ENCODE assay signal across 8 cellular contexts in genomic region chrX:153969904-153970397, GRCh38. TPM values are rescaled to one million over a fixed set of nuclear protein-coding genes. Genes with fewer than 3 reads are reported as not detected.
DNase-seq lines count a peak whose midpoint lies in the region; ATAC-seq, FAIRE-seq and TF ChIP-seq lines count a peak whose summit lies in the region.

No MANE protein-coding gene starts in this region.

- FAIRE-seq in GM12891 (lab: Jason Lieb, UNC), result peak; percentile 20

- no peak for TF ChIP-seq CTCF in Peyer's patch (IDR thresholded peaks at IDR 0.05)

- H3K4me3 ChIP-seq in Peyer's patch (peak overlapping the region; percentile 70 to 85 (median 79)), ectodermal cell (ENCODE audit: insufficient read depth, low read depth, low read length) (peak overlapping the region; percentile 59)

- H3K27me3 ChIP-seq in Peyer's patch (no peaks in the 10 kb centered on the region), ectodermal cell (ENCODE audit: control insufficient read depth, insufficient read depth, low read length, poor library complexity, severe bottlenecking) (no peaks in the 10 kb centered on the region)

- peaks cover 0 to 57% (median 15%) of the 10 kb centered on the region in 4 donors for H3K4me1 ChIP-seq in Peyer's patch
- peaks cover 21% of the 10 kb centered on the region for H3K4me1 ChIP-seq in ectodermal cell (ENCODE audit: control insufficient read depth, insufficient read depth, low read length)

- H3K27ac Mint-ChIP-seq in naive B cell, result peak overlapping the region in 5 of 6 donors; percentile 86 to 98 (median 95)

- H3K27ac ChIP-seq in Peyer's patch, result peak overlapping the region; percentile 99 to 100 (median 99)
- H3K27ac ChIP-seq in ectodermal cell (ENCODE audit: insufficient read depth, low read depth, low read length, poor library complexity, severe bottlenecking), result no peak overlapping the region

- TF ChIP-seq POLR2A in GM12891 (IDR thresholded peaks at IDR 0.05; ENCODE audit: low read depth, low read length) (no peak), Peyer's patch (IDR thresholded peaks at IDR 0.05) (no peak)

- H3K9me3 ChIP-seq in Peyer's patch (no peaks in the 10 kb centered on the region), ectodermal cell (ENCODE audit: control insufficient read depth, low read length) (no peaks in the 10 kb centered on the region)

- H3K4me3 Mint-ChIP-seq in naive B cell, result peak overlapping the region; percentile 87 to 100 (median 100)

- no peak for ATAC-seq in naive B cell (ENCODE audit: low read depth in 2 of 2)
- ATAC-seq in GM19324 (IDR thresholded peaks at IDR 0.05; ENCODE audit: low FRiP score, unreplicated experiment), result no peak
- ATAC-seq in GM21737 (IDR thresholded peaks at IDR 0.05; ENCODE audit: unreplicated experiment), result no peak
- ATAC-seq in HG03457 (IDR thresholded peaks at IDR 0.05; ENCODE audit: unreplicated experiment), result no peak

- H3K9me3 Mint-ChIP-seq in naive B cell, result no peaks in the 10 kb centered on the region

- H3K4me1 Mint-ChIP-seq in naive B cell, result peaks cover 42 to 69% (median 51%) of the 10 kb centered on the region in 3 donors

- no peaks in the 10 kb centered on the region for H3K27me3 Mint-ChIP-seq in naive B cell

- DNase-seq in GM12891 (ENCODE audit: insufficient read length, low spot score), result no peak
- peak in 1 of 3 donors; percentile 66 for DNase-seq in Peyer's patch
- DNase-seq in naive B cell, result no peak
- no peak for DNase-seq in activated CD4-positive, CD25-positive, alpha-beta regulatory T cell treated with anti-CD3 and anti-CD28 coated beads, Interleukin-2, amount 50 U/mL, for 72 hours

- WGBS in ectodermal cell, 2 experiments, result 1 to 2% methylated on average over 23 to 24 of the region's 28 CpGs

- peaks cover 4 to 7% of the 10 kb centered on the region in 2 donors for H3K36me3 Mint-ChIP-seq in naive B cell

- H3K36me3 ChIP-seq in Peyer's patch (no peaks in the 10 kb centered on the region), ectodermal cell (ENCODE audit: control insufficient read depth, insufficient read depth, low read length) (no peaks in the 10 kb centered on the region)

TF ChIP-seq in GM12891, 5 proteins besides CTCF, POLR2A, EP300 and RAD21:
- no peak for TF ChIP-seq PAX5 (IDR thresholded peaks at IDR 0.05; ENCODE audit: insufficient read depth, low read length, severe bottlenecking)
- TF ChIP-seq POU2F2 (IDR thresholded peaks at IDR 0.05; ENCODE audit: low read depth, low read length), result no peak
- TF ChIP-seq TAF1 (IDR thresholded peaks at IDR 0.05; ENCODE audit: low read depth, low read length), result no peak
- TF ChIP-seq SPI1 (IDR thresholded peaks at IDR 0.05; ENCODE audit: low read depth, low read length), result no peak
- TF ChIP-seq POLR2AphosphoS5 (IDR thresholded peaks at IDR 0.05; ENCODE audit: low read depth, low read length), result no peak

RNA-seq across cellular contexts. Expression of gene HCFC1, which starts 1.7 kb away (rescaled TPM):
- 21.1 TPM for polyA plus RNA-seq in GM12891 (2012; ENCODE audit: low read depth, missing spikeins)
- total RNA-seq in Peyer's patch, result 10 to 100 TPM; 44.1 to 70.6 (median 55.6) TPM
- 85.2 TPM for polyA plus RNA-seq in ectodermal cell (2013, experiment 1 of 4)
- 86.5 TPM for polyA plus RNA-seq in ectodermal cell (2013, experiment 2 of 4)
- 61.4 TPM for polyA plus RNA-seq in ectodermal cell (2013, experiment 3 of 4)
- polyA plus RNA-seq in ectodermal cell (2013, experiment 4 of 4), result 68.1 TPM
- polyA plus RNA-seq in naive B cell (ENCODE audit: low read depth in 6 of 6), result 10 to 100 TPM in 1 of 6 donors, 1 to 10 TPM in 4, under 1 TPM in 1; 0.22 to 14.0 (median 5.8) TPM

RNA-seq across cellular contexts. Expression of gene TMEM187, which starts 2.6 kb away (rescaled TPM):
- polyA plus RNA-seq in GM12891 (2012; ENCODE audit: low read depth, missing spikeins), result 1.6 TPM
- 10 to 100 TPM; 10.7 to 32.6 (median 12.8) TPM for total RNA-seq in Peyer's patch
- polyA plus RNA-seq in ectodermal cell (2013, experiment 1 of 4), result 9.8 TPM
- 7.9 TPM for polyA plus RNA-seq in ectodermal cell (2013, experiment 2 of 4)
- polyA plus RNA-seq in ectodermal cell (2013, experiment 3 of 4), result 6.5 TPM
- polyA plus RNA-seq in ectodermal cell (2013, experiment 4 of 4), result 6.7 TPM
- polyA plus RNA-seq in naive B cell (ENCODE audit: low read depth in 6 of 6), result 10 to 100 TPM in 2 of 6 donors, 1 to 10 TPM in 4; 5.0 to 13.6 (median 8.1) TPM

RNA-seq across cellular contexts. Expression of gene RENBP, which starts 25.5 kb away (rescaled TPM):
- 9.8 TPM for polyA plus RNA-seq in GM12891 (2012; ENCODE audit: low read depth, missing spikeins)
- total RNA-seq in Peyer's patch, result 10 to 100 TPM in 2 of 4 donors, 1 to 10 TPM in 2; 4.9 to 13.3 (median 9.4) TPM
- 5.0 TPM for polyA plus RNA-seq in ectodermal cell (2013, experiment 1 of 4)
- 7.5 TPM for polyA plus RNA-seq in ectodermal cell (2013, experiment 2 of 4)
- 5.1 TPM for polyA plus RNA-seq in ectodermal cell (2013, experiment 3 of 4)
- polyA plus RNA-seq in ectodermal cell (2013, experiment 4 of 4), result 7.4 TPM
- polyA plus RNA-seq in naive B cell (ENCODE audit: low read depth in 6 of 6), result 1 to 10 TPM in 4 of 6 donors, under 1 TPM in 2; 0.68 to 3.8 (median 1.7) TPM

RNA-seq across cellular contexts. Expression of gene NAA10, which starts 35.1 kb away (rescaled TPM):
- polyA plus RNA-seq in GM12891 (2012; ENCODE audit: low read depth, missing spikeins), result 87.7 TPM
- 100 to 1,000 TPM in 1 of 4 donors, 10 to 100 TPM in 3; 32.9 to 118 (median 54.1) TPM for total RNA-seq in Peyer's patch
- polyA plus RNA-seq in ectodermal cell (2013, experiment 1 of 4), result 104 TPM
- polyA plus RNA-seq in ectodermal cell (2013, experiment 2 of 4), result 95.2 TPM
- 79.9 TPM for polyA plus RNA-seq in ectodermal cell (2013, experiment 3 of 4)
- 87.6 TPM for polyA plus RNA-seq in ectodermal cell (2013, experiment 4 of 4)
- 10 to 100 TPM; 52.6 to 98.7 (median 61.0) TPM for polyA plus RNA-seq in naive B cell (ENCODE audit: low read depth in 6 of 6)

RNA-seq across cellular contexts. Expression of gene ARHGAP4, which starts 43.9 kb away (rescaled TPM):
- polyA plus RNA-seq in GM12891 (2012; ENCODE audit: low read depth, missing spikeins), result 57.8 TPM
- 100 to 1,000 TPM in 1 of 4 donors, 10 to 100 TPM in 3; 23.6 to 211 (median 57.6) TPM for total RNA-seq in Peyer's patch
- 9.0 TPM for polyA plus RNA-seq in ectodermal cell (2013, experiment 1 of 4)
- polyA plus RNA-seq in ectodermal cell (2013, experiment 2 of 4), result 14.4 TPM
- 10.2 TPM for polyA plus RNA-seq in ectodermal cell (2013, experiment 3 of 4)
- 9.5 TPM for polyA plus RNA-seq in ectodermal cell (2013, experiment 4 of 4)
- polyA plus RNA-seq in naive B cell (ENCODE audit: low read depth in 6 of 6), result 100 to 1,000 TPM in 2 of 6 donors, 10 to 100 TPM in 4; 71.5 to 147 (median 83.5) TPM
